ENCODE assay signal across 24 cellular contexts in genomic region chr18:72075040-72075439, GRCh38.
"Had no signal": no experiment of that assay in that cellular context is flagged by ENCODE, and none has a peak within 500 bp of the region (broad histone marks: within the 10 kb centered on the region; RNA-seq: fewer than 3 reads in every experiment).

No MANE protein-coding gene starts in this region.

- H3K4me3 ChIP-seq: dorsolateral prefrontal cortex, esophagus muscularis mucosa, gastrocnemius medialis, lung, psoas muscle, spleen, testis, tibial nerve had no signal

- H3K4me1 ChIP-seq: esophagus muscularis mucosa, gastrocnemius medialis, parathyroid adenoma, psoas muscle, spleen, testis, tibial nerve had no signal

- H3K9ac ChIP-seq: parathyroid adenoma had no signal

- H3K9me3 ChIP-seq: esophagus muscularis mucosa, gastrocnemius medialis, testis, tibial nerve had no signal

- DNase-seq: cortex of kidney; dorsolateral prefrontal cortex; effector CD8-positive, alpha-beta T cell; gastrocnemius medialis; glutamatergic neuron; islet precursor cell; left cardiac atrium; left ventricle myocardium superior; mesendoderm; naive B cell; occipital lobe; psoas muscle; spleen; stimulated activated CD4-positive, alpha-beta T cell treated with anti-CD3 and anti-CD28 coated beads, Interleukin-15, amount 100 ng/mL, for 24 hours; stimulated activated CD4-positive, alpha-beta T cell treated with anti-CD3 and anti-CD28 coated beads, Interleukin-1b, Interleukin-23, amount 100 ng/mL, for 48 hours; stimulated activated CD4-positive, alpha-beta T cell treated with anti-CD3 and anti-CD28 coated beads, Interleukin-4, amount 100 ng/mL, for 24 hours; stimulated activated naive CD8-positive, alpha-beta T cell treated with anti-CD3 and anti-CD28 coated beads, Interleukin-15, amount 100 ng/mL, for 72 hours; testis had no signal

- ATAC-seq: gastrocnemius medialis; left cardiac atrium; left ventricle myocardium superior; psoas muscle; sciatic nerve; stimulated activated memory B cell treated with anti-CD40 and anti-IgM and Interleukin-4, amounts not matched to agents 10 μg/mL and 1 μg/mL and 100 μg/mL, for 72 hours; stimulated activated naive CD8-positive, alpha-beta T cell treated with anti-CD3 and anti-CD28 coated beads, Interleukin-15, amount 100 ng/mL, for 72 hours had no signal

- H3K36me3 ChIP-seq: esophagus muscularis mucosa, gastrocnemius medialis, spleen, tibial nerve had no signal

- H3K79me2 ChIP-seq: parathyroid adenoma had no signal

- H3K27ac ChIP-seq: dorsolateral prefrontal cortex, esophagus muscularis mucosa, gastrocnemius medialis, parathyroid adenoma, psoas muscle, spleen, testis, tibial nerve had no signal

- H2AFZ ChIP-seq: parathyroid adenoma had no signal

- H3K27me3 ChIP-seq: dorsolateral prefrontal cortex, esophagus muscularis mucosa, gastrocnemius medialis, spleen, testis, tibial nerve had no signal
